In genomic region chr16:71899171-71899570, GRCh38 we compare ENCODE assay signal across 18 cellular contexts. TPM values are rescaled to one million over a fixed set of nuclear protein-coding genes. Genes with fewer than 3 reads are reported as not detected.
DNase-seq lines count a peak whose midpoint lies in the region; ATAC-seq, FAIRE-seq and TF ChIP-seq lines count a peak whose summit lies in the region.
"Had no signal": no experiment of that assay in that cellular context is flagged by ENCODE, and none has a peak within 500 bp of the region (broad histone marks: within the 10 kb centered on the region; RNA-seq: fewer than 3 reads in every experiment).

No MANE protein-coding gene starts in this region.

- no peaks in the 10 kb centered on the region for H3K27me3 ChIP-seq in DOHH2 (ENCODE audit: control insufficient read depth, low read length)
- H3K27me3 ChIP-seq in GM12878 (replicated peaks in 1 of 2; ENCODE audit: control insufficient read depth in 2 of 2, insufficient read depth in 2 of 2, low read length in 1 of 2) = no peaks in the 10 kb centered on the region
- H3K27me3 ChIP-seq in trophoblast cell (ENCODE audit: insufficient read depth, low read length) = no peaks in the 10 kb centered on the region
- H3K27me3 ChIP-seq: colonic mucosa had no signal

- no peak overlapping the region for H3K4me3 Mint-ChIP-seq in activated CD8-positive, alpha-beta T cell treated with anti-CD3 and anti-CD28 coated beads for 36 hours
- H3K4me3 Mint-ChIP-seq in activated CD8-positive, alpha-beta T cell treated with anti-CD3 and anti-CD28 coated beads, Interleukin-2, amount 10 ng/mL, durations not matched to agents 7 days and 5 days = no peak overlapping the region
- no peak overlapping the region for H3K4me3 Mint-ChIP-seq in mesothelial cell of epicardium

- H3K14ac ChIP-seq in trophoblast cell (ENCODE audit: low read length) = no peak overlapping the region

- H3K4ac ChIP-seq in trophoblast cell (ENCODE audit: low read depth, low read length) = peak overlapping the region; percentile 98

- TF ChIP-seq EP300 in GM12878 (IDR thresholded peaks at IDR 0.05; ENCODE audit: borderline replicate concordance in 1 of 2, control insufficient read depth in 1 of 2, low read depth in 2 of 2, low read length in 2 of 2) = no peak

- H3F3A ChIP-seq in DOHH2 (ENCODE audit: control insufficient read depth, insufficient read depth) = peaks cover 4% of the 10 kb centered on the region

- H2BK5ac ChIP-seq in trophoblast cell (ENCODE audit: low read depth, low read length, poor library complexity) = no peak overlapping the region

- H2BK12ac ChIP-seq in trophoblast cell (ENCODE audit: low read length) = no peak overlapping the region

- H4K20me1 ChIP-seq in DOHH2 (ENCODE audit: control insufficient read depth, insufficient read depth, low read depth, low read length) = peaks cover 29% of the 10 kb centered on the region
- peaks cover 4% of the 10 kb centered on the region; the same call in 1 of the 2 replicates for H4K20me1 ChIP-seq in GM12878 (ENCODE audit: control insufficient read depth, insufficient read depth)

- no peak overlapping the region for H2AK5ac ChIP-seq in trophoblast cell (ENCODE audit: low read length)

- no peak overlapping the region for H4K12ac ChIP-seq in trophoblast cell (ENCODE audit: low read depth, low read length)

- H3K4me1 ChIP-seq in DOHH2 (ENCODE audit: control insufficient read depth, low read length) = peaks cover 61% of the 10 kb centered on the region
- peaks cover 4% of the 10 kb centered on the region; the same call in 1 of the 2 replicates for H3K4me1 ChIP-seq in GM12878 (ENCODE audit: control insufficient read depth, insufficient read depth, low read length)
- peaks cover 0 to 2% of the 10 kb centered on the region in 2 experiments for H3K4me1 ChIP-seq in trophoblast cell (ENCODE audit: control insufficient read depth in 1 of 2, insufficient read depth in 2 of 2, low read length in 2 of 2)

- no peaks in the 10 kb centered on the region for H3K9me3 ChIP-seq in DOHH2 (ENCODE audit: control insufficient read depth, insufficient read depth, low read length)
- peaks cover 1% of the 10 kb centered on the region; the same call in 2 of the 3 replicates for H3K9me3 ChIP-seq in GM12878 (replicated peaks; ENCODE audit: control insufficient read depth, insufficient read depth, low read length)
- H3K9me3 ChIP-seq in trophoblast cell (ENCODE audit: insufficient read depth, low read depth, low read length) = no peaks in the 10 kb centered on the region
- H3K9me3 ChIP-seq: colonic mucosa, prostate gland had no signal

- no peak for DNase-seq in activated CD8-positive, alpha-beta T cell treated with anti-CD3 and anti-CD28 coated beads for 36 hours
- no peak for DNase-seq in activated CD8-positive, alpha-beta T cell treated with anti-CD3 and anti-CD28 coated beads, Interleukin-2, amount 10 ng/mL, durations not matched to agents 7 days and 5 days
- no peak for DNase-seq in GM12878 (ENCODE audit: low read depth, low spot score)
- no peak for DNase-seq in trophoblast cell
- no peak for DNase-seq in mesothelial cell of epicardium (ENCODE audit: low spot score in 2 of 2, unreplicated experiment in 2 of 2)
- no peak for DNase-seq in SK-N-DZ (ENCODE audit: low spot score)
- DNase-seq: 8988T; activated CD4-positive, alpha-beta T cell treated with anti-CD3 and anti-CD28 coated beads for 36 hours; Calu3; colonic mucosa; GM23248; NCI-H1048; NCI-H187 treated with DMSO at 0.1 percent for 48 hours; NCI-H748 treated with DMSO at 0.1 percent for 48 hours had no signal

- in situ Hi-C loops in GM12878 (cut with MboI) = loop anchor here (5.0 kb wide), 1 partner anchor 92 kb away; the partner anchor contains the start of gene AP1G1

- peaks cover 96% of the 10 kb centered on the region for H3K79me2 ChIP-seq in DOHH2 (ENCODE audit: control insufficient read depth, low read length)
- peaks cover 88% of the 10 kb centered on the region for H3K79me2 ChIP-seq in GM12878 (ENCODE audit: control insufficient read depth, insufficient read depth, low read length)
- H3K79me2 ChIP-seq in trophoblast cell (ENCODE audit: control insufficient read depth, insufficient read depth, low read length, poor library complexity) = peaks cover 43% of the 10 kb centered on the region

- TF ChIP-seq RAD21 in GM12878 (IDR thresholded peaks at IDR 0.05; ENCODE audit: insufficient read depth, low read depth, low read length) = no peak

- RAD21 ChIA-PET in GM12878 (lab: Charles Lee; ENCODE audit: unreplicated experiment) = interaction anchor here (0.7 kb wide), 1 partner anchor 111 kb away, joined by 3 read pairs; no protein-coding TSS in a partner anchor

- peaks cover 30% of the 10 kb centered on the region for H3K36me3 Mint-ChIP-seq in activated CD8-positive, alpha-beta T cell treated with anti-CD3 and anti-CD28 coated beads for 36 hours (ENCODE audit: low read depth)
- peaks cover 23% of the 10 kb centered on the region for H3K36me3 Mint-ChIP-seq in activated CD8-positive, alpha-beta T cell treated with anti-CD3 and anti-CD28 coated beads, Interleukin-2, amount 10 ng/mL, durations not matched to agents 7 days and 5 days (ENCODE audit: low read depth)
- H3K36me3 Mint-ChIP-seq in mesothelial cell of epicardium = peaks cover 14% of the 10 kb centered on the region

- no peak overlapping the region for H2BK120ac ChIP-seq in trophoblast cell (ENCODE audit: insufficient read depth, low read length, poor library complexity)

- no peak overlapping the region for H3K23ac ChIP-seq in trophoblast cell (ENCODE audit: low read length)

- intact Hi-C loops in activated CD8-positive, alpha-beta T cell treated with anti-CD3 and anti-CD28 coated beads for 36 hours (cut with micrococcal nuclease) = loop anchor here (5.0 kb wide), 1 partner anchor 92 kb away; the partner anchor contains the start of gene AP1G1
- intact Hi-C loops in GM12878 (cut with micrococcal nuclease; ENCODE audit: unreplicated experiment) = loop anchor here (10.0 kb wide), 1 partner anchor 196 kb away; the partner anchor contains the start of genes DHX38 and TXNL4B

- no peaks in the 10 kb centered on the region for H3K27me3 Mint-ChIP-seq in activated CD8-positive, alpha-beta T cell treated with anti-CD3 and anti-CD28 coated beads for 36 hours
- no peaks in the 10 kb centered on the region for H3K27me3 Mint-ChIP-seq in activated CD8-positive, alpha-beta T cell treated with anti-CD3 and anti-CD28 coated beads, Interleukin-2, amount 10 ng/mL, durations not matched to agents 7 days and 5 days (ENCODE audit: low read depth)
- no peaks in the 10 kb centered on the region for H3K27me3 Mint-ChIP-seq in mesothelial cell of epicardium (ENCODE audit: low read depth)
- H3K27me3 Mint-ChIP-seq: activated CD4-positive, alpha-beta T cell treated with anti-CD3 and anti-CD28 coated beads for 36 hours had no signal

- H3K4me3 ChIP-seq in DOHH2 (ENCODE audit: low read length) (peak overlapping the region; percentile 4; the same call in 1 of the 2 replicates), GM12878 (peak overlapping the region; percentile 39; the same call in 1 of the 2 replicates), trophoblast cell (ENCODE audit: low read depth, low read length) (no peak overlapping the region)
- H3K4me3 ChIP-seq: colonic mucosa, GM23248, prostate gland had no signal

- H3K9ac ChIP-seq in GM12878 (ENCODE audit: control insufficient read depth, insufficient read depth, low read length) (no peak overlapping the region), trophoblast cell (ENCODE audit: low read length) (no peak overlapping the region)
- H3K9ac ChIP-seq: GM23248 had no signal

- H4K8ac ChIP-seq in trophoblast cell (ENCODE audit: low read depth, low read length) = no peak overlapping the region

- peak overlapping the region; percentile 20 for H3K27ac Mint-ChIP-seq in activated CD8-positive, alpha-beta T cell treated with anti-CD3 and anti-CD28 coated beads for 36 hours
- no peak overlapping the region for H3K27ac Mint-ChIP-seq in activated CD8-positive, alpha-beta T cell treated with anti-CD3 and anti-CD28 coated beads, Interleukin-2, amount 10 ng/mL, durations not matched to agents 7 days and 5 days
- no peak overlapping the region for H3K27ac Mint-ChIP-seq in mesothelial cell of epicardium
- H3K27ac Mint-ChIP-seq: activated CD4-positive, alpha-beta T cell treated with anti-CD3 and anti-CD28 coated beads for 36 hours; activated T-helper 2 cell treated with anti-CD3 and anti-CD28 coated beads, Interferon-gamma antibody, Interleukin-2, Interleukin-4, amounts not matched to agents 10 μg/mL and 5 μg/mL and 100 μg/mL, durations not matched to agents 14 hours and 24 hours and 36 hours had no signal

- whole genome bisulfite sequencing in GM12878 (ENCODE audit: insufficient coverage, insufficient replicate concordance, low lambda C conversion rate, missing lambda C conversion rate) = 96% methylated on average over 4 of the region's 4 CpGs
- no CpG with 5 or more reads among the region's 4 CpGs for WGBS in trophoblast cell (ENCODE audit: extremely low coverage, insufficient coverage, insufficient read length)

- no peak for TF ChIP-seq CTCF in activated CD8-positive, alpha-beta T cell treated with anti-CD3 and anti-CD28 coated beads for 36 hours (IDR thresholded peaks at IDR 0.05)
- TF ChIP-seq CTCF in DOHH2 (IDR thresholded peaks at IDR 0.05; ENCODE audit: low read depth, low read length, poor library complexity, severe bottlenecking) (no peak), GM12878 (IDR thresholded peaks at IDR 0.05 in 2 of 3, conservative IDR thresholded peaks at IDR 0.05 in 1 of 3; ENCODE audit: control insufficient read depth in 2 of 3, extremely low read depth in 1 of 3, insufficient read depth in 1 of 3, low read depth in 3 of 3, low read length in 3 of 3) (no peak), mesothelial cell of epicardium (IDR thresholded peaks at IDR 0.05; ENCODE audit: unreplicated experiment) (no peak)

- H2AFZ ChIP-seq in GM12878 (ENCODE audit: control insufficient read depth, low read depth, low read length) = no peak overlapping the region
- H2AFZ ChIP-seq in trophoblast cell (ENCODE audit: insufficient read depth, low read length, poor library complexity) = no peak overlapping the region
- H2AFZ ChIP-seq: GM23248 had no signal

- SMC1A ChIA-PET in GM12878 (lab: Charles Lee; ENCODE audit: uncharacterized antibody, unreplicated experiment) = interaction anchor here (0.7 kb wide), 1 partner anchor 565 kb away, joined by 3 read pairs; no protein-coding TSS in a partner anchor

- peaks cover 46% of the 10 kb centered on the region for H3K36me3 ChIP-seq in DOHH2 (ENCODE audit: control insufficient read depth, low read length)
- peaks cover 0 to 4% of the 10 kb centered on the region in 2 experiments; a peak in 2 of 4 replicates for H3K36me3 ChIP-seq in GM12878 (ENCODE audit: control insufficient read depth in 2 of 2, insufficient read depth in 2 of 2, low read length in 1 of 2)
- peaks cover 0 to 7% of the 10 kb centered on the region in 2 experiments for H3K36me3 ChIP-seq in trophoblast cell (ENCODE audit: control insufficient read depth in 1 of 2, insufficient read depth in 2 of 2, low read length in 2 of 2)
- H3K36me3 ChIP-seq: colonic mucosa, prostate gland had no signal

- no peaks in the 10 kb centered on the region for H3K9me3 Mint-ChIP-seq in activated CD8-positive, alpha-beta T cell treated with anti-CD3 and anti-CD28 coated beads for 36 hours
- no peaks in the 10 kb centered on the region for H3K9me3 Mint-ChIP-seq in activated CD8-positive, alpha-beta T cell treated with anti-CD3 and anti-CD28 coated beads, Interleukin-2, amount 10 ng/mL, durations not matched to agents 7 days and 5 days (ENCODE audit: insufficient read depth)
- peaks cover 3% of the 10 kb centered on the region for H3K9me3 Mint-ChIP-seq in mesothelial cell of epicardium
- H3K9me3 Mint-ChIP-seq: activated T-helper 2 cell treated with anti-CD3 and anti-CD28 coated beads, Interferon-gamma antibody, Interleukin-2, Interleukin-4, amounts not matched to agents 10 μg/mL and 5 μg/mL and 100 μg/mL, durations not matched to agents 14 hours and 24 hours and 36 hours had no signal

- CTCF ChIA-PET in activated CD8-positive, alpha-beta T cell treated with anti-CD3 and anti-CD28 coated beads for 36 hours (lab: Charles Lee) = interaction anchor here (0.6 to 8.1 kb wide), 3 partner anchors 16 to 63 kb away, joined by 3 to 52 read pairs (median 5); partner anchors contain the start of gene ZNF821
- CTCF ChIA-PET in activated CD8-positive, alpha-beta T cell treated with anti-CD3 and anti-CD28 coated beads, Interleukin-2, amount 10 ng/mL, durations not matched to agents 7 days and 5 days (lab: Charles Lee) = interaction anchor here (3.1 to 3.3 kb wide), 2 partner anchors 16 to 62 kb away, joined by 16 to 18 read pairs; partner anchors contain the start of gene ZNF821
- CTCF ChIA-PET in GM12878 (lab: Yijun Ruan, JAX) = interaction anchor here (0.6 to 5.7 kb wide), 4 partner anchors 15 to 117 kb away, joined by 3 to 31 read pairs (median 4); partner anchors contain the start of gene ZNF821

- no peak for FAIRE-seq in GM12878 (lab: Jason Lieb, UNC)

- peaks cover 16% of the 10 kb centered on the region for H3K79me1 ChIP-seq in trophoblast cell (ENCODE audit: low read length)

- no peak overlapping the region for H3K18ac ChIP-seq in trophoblast cell (ENCODE audit: low read length)

- POLR2A ChIA-PET in activated CD8-positive, alpha-beta T cell treated with anti-CD3 and anti-CD28 coated beads for 36 hours (lab: Charles Lee) = interaction anchor here (1.8 kb wide), 1 partner anchor 91 kb away, joined by 7 read pairs; the partner anchor contains the start of gene AP1G1
- POLR2A ChIA-PET in activated CD8-positive, alpha-beta T cell treated with anti-CD3 and anti-CD28 coated beads, Interleukin-2, amount 10 ng/mL, durations not matched to agents 7 days and 5 days (lab: Charles Lee) = interaction anchor here (0.6 kb wide), 1 partner anchor 58 kb away, joined by 3 read pairs; no protein-coding TSS in a partner anchor
- POLR2A ChIA-PET in GM12878 (lab: Charles Lee) = interaction anchor here (0.7 to 2.1 kb wide), 9 partner anchors 9 to 438 kb away, joined by 3 to 6 read pairs (median 3); no protein-coding TSS in a partner anchor

- H4K91ac ChIP-seq in trophoblast cell (ENCODE audit: low read depth, low read length) = no peak overlapping the region

- peak overlapping the region; percentile 33 for H3K4me2 ChIP-seq in DOHH2 (ENCODE audit: low read length)
- H3K4me2 ChIP-seq in GM12878 (ENCODE audit: control insufficient read depth, insufficient read depth) = peak overlapping the region; percentile 56
- H3K4me2 ChIP-seq in trophoblast cell (ENCODE audit: low read length) = no peak overlapping the region

- H3K27ac ChIP-seq in DOHH2 (ENCODE audit: low read depth, low read length) = no peak overlapping the region
- no peak overlapping the region for H3K27ac ChIP-seq in GM12878 (ENCODE audit: control insufficient read depth, insufficient read depth)
- H3K27ac ChIP-seq in trophoblast cell (ENCODE audit: low read depth, low read length) = no peak overlapping the region
- H3K27ac ChIP-seq: colonic mucosa, GM23248, prostate gland had no signal

- TF ChIP-seq POLR2A in GM12878 (IDR thresholded peaks at IDR 0.05; ENCODE audit: low read depth, low read length) = no peak

- no peaks in the 10 kb centered on the region for H3K9me2 ChIP-seq in DOHH2 (replicated peaks; ENCODE audit: control insufficient read depth, low read length)

- H3K4me1 Mint-ChIP-seq in activated CD8-positive, alpha-beta T cell treated with anti-CD3 and anti-CD28 coated beads for 36 hours (ENCODE audit: low read depth) = peaks cover 38% of the 10 kb centered on the region
- H3K4me1 Mint-ChIP-seq in activated CD8-positive, alpha-beta T cell treated with anti-CD3 and anti-CD28 coated beads, Interleukin-2, amount 10 ng/mL, durations not matched to agents 7 days and 5 days (ENCODE audit: low read depth) = peaks cover 32% of the 10 kb centered on the region
- H3K4me1 Mint-ChIP-seq in mesothelial cell of epicardium = peaks cover 12% of the 10 kb centered on the region

- no TSS peak for BruUV-seq in GM12878 (replicated peaks; lab: Mats Ljungman, UMichigan)

- no peak for ATAC-seq in activated CD8-positive, alpha-beta T cell treated with anti-CD3 and anti-CD28 coated beads for 36 hours
- ATAC-seq in activated CD8-positive, alpha-beta T cell treated with anti-CD3 and anti-CD28 coated beads, Interleukin-2, amount 10 ng/mL, durations not matched to agents 7 days and 5 days = no peak
- ATAC-seq in GM12878 (no peak), HG03565 (IDR thresholded peaks at IDR 0.05; ENCODE audit: unreplicated experiment) (no peak)
- ATAC-seq: activated CD4-positive, alpha-beta T cell treated with anti-CD3 and anti-CD28 coated beads for 36 hours had no signal

RNA-seq across cellular contexts. Expression of gene IST1, which starts 3.8 kb away (rescaled TPM):
- 100 to 1,000 TPM; 157 to 175 TPM for total RNA-seq in activated CD8-positive, alpha-beta T cell treated with anti-CD3 and anti-CD28 coated beads for 36 hours
- total RNA-seq in activated CD8-positive, alpha-beta T cell treated with anti-CD3 and anti-CD28 coated beads, Interleukin-2, amount 10 ng/mL, durations not matched to agents 7 days and 5 days = 100 to 1,000 TPM; 155 to 174 TPM
- total RNA-seq in GM12878 (2013; cell fraction: nucleolus; rRNA removed) = 347 and 367 TPM in 2 replicates
- 133 and 160 TPM in 2 replicates for total RNA-seq in GM12878 (2014; rRNA removed)
- total RNA-seq in GM12878 (2014; rRNA removed; fragmentation: Illumina TruSeq; extraction: Trizol) = 148 and 150 TPM in 2 replicates
- total RNA-seq in GM12878 (2021) = 134 and 140 TPM in 2 replicates
- polyA plus RNA-seq in GM12878 (2011; ENCODE audit: low read depth) = 130 TPM
- 277 and 293 TPM in 2 replicates for polyA plus RNA-seq in GM12878 (2011; rRNA removed)
- polyA plus RNA-seq in GM12878 (2011; cell fraction: cytosol; rRNA removed) = 195 and 230 TPM in 2 replicates
- 237 and 271 TPM in 2 replicates for polyA plus RNA-seq in GM12878 (2011; cell fraction: nucleus; rRNA removed)
- 158 and 177 TPM in 2 replicates for polyA plus RNA-seq in GM12878 (2012)
- 189 and 196 TPM in 2 replicates for polyA plus RNA-seq in GM12878 (2014; fragmentation: Illumina TruSeq; extraction: Trizol)
- polyA plus RNA-seq in GM12878 (2014; fragmentation: Nextera tagmentation; extraction: Ambion mirVana) = 100 to 1,000 TPM in 1 of 2 experiments, 10 to 100 TPM in 1; 97.3 to 136 TPM
- polyA plus RNA-seq in GM12878 (2014; rRNA removed) = 120 and 155 TPM in 2 replicates
- polyA plus RNA-seq in GM12878 (2016; fragmentation: Nextera tagmentation; extraction: Ambion mirVana) = 100 to 1,000 TPM; 113 to 125 TPM
- 190 and 206 TPM in 2 replicates for polyA minus RNA-seq in GM12878 (2011; rRNA and poly(A)+ RNA removed)
- 44.1 and 49.4 TPM in 2 replicates for polyA minus RNA-seq in GM12878 (2011; cell fraction: cytosol; rRNA and poly(A)+ RNA removed)
- 53.4 and 67.3 TPM in 2 replicates for polyA minus RNA-seq in GM12878 (2011; cell fraction: nucleus; rRNA and poly(A)+ RNA removed)
- polyA plus RNA-seq in trophoblast cell (2013) = 130 and 131 TPM in 2 replicates
- total RNA-seq in mesothelial cell of epicardium = 307 to 309 TPM (median 309 TPM) in 3 replicates
- polyA plus RNA-seq in SK-N-DZ (2014; cell fraction: cytosol; rRNA removed) = 403 and 436 TPM in 2 replicates
- 316 and 411 TPM in 2 replicates for polyA plus RNA-seq in SK-N-DZ (2014; cell fraction: nucleus; rRNA removed)

RNA-seq across cellular contexts. Expression of gene ZNF821, which starts 15.2 kb away (rescaled TPM):
- 1 to 10 TPM; 5.6 to 6.2 TPM for total RNA-seq in activated CD8-positive, alpha-beta T cell treated with anti-CD3 and anti-CD28 coated beads for 36 hours
- total RNA-seq in activated CD8-positive, alpha-beta T cell treated with anti-CD3 and anti-CD28 coated beads, Interleukin-2, amount 10 ng/mL, durations not matched to agents 7 days and 5 days = 1 to 10 TPM; 3.7 to 4.1 TPM
- 10.0 and 10.3 TPM in 2 replicates for total RNA-seq in GM12878 (2013; cell fraction: nucleolus; rRNA removed)
- total RNA-seq in GM12878 (2014; rRNA removed) = 4.5 and 6.9 TPM in 2 replicates
- 3.9 and 6.0 TPM in 2 replicates for total RNA-seq in GM12878 (2014; rRNA removed; fragmentation: Illumina TruSeq; extraction: Trizol)
- 7.2 and 7.9 TPM in 2 replicates for total RNA-seq in GM12878 (2021)
- 6.8 TPM for polyA plus RNA-seq in GM12878 (2011; ENCODE audit: low read depth)
- polyA plus RNA-seq in GM12878 (2011; rRNA removed) = 6.5 and 7.5 TPM in 2 replicates
- polyA plus RNA-seq in GM12878 (2011; cell fraction: cytosol; rRNA removed) = 7.2 and 7.5 TPM in 2 replicates
- polyA plus RNA-seq in GM12878 (2011; cell fraction: nucleus; rRNA removed) = 10.5 and 11.7 TPM in 2 replicates
- polyA plus RNA-seq in GM12878 (2012) = 9.6 and 12.2 TPM in 2 replicates
- polyA plus RNA-seq in GM12878 (2014; fragmentation: Illumina TruSeq; extraction: Trizol) = 3.8 and 5.4 TPM in 2 replicates
- 1 to 10 TPM in 1 of 2 experiments, under 1 TPM in 1; 0.82 to 2.0 TPM for polyA plus RNA-seq in GM12878 (2014; fragmentation: Nextera tagmentation; extraction: Ambion mirVana)
- 5.6 and 8.9 TPM in 2 replicates for polyA plus RNA-seq in GM12878 (2014; rRNA removed)
- 1 to 10 TPM; 6.6 to 9.9 TPM for polyA plus RNA-seq in GM12878 (2016; fragmentation: Nextera tagmentation; extraction: Ambion mirVana)
- 4.8 and 8.2 TPM in 2 replicates for polyA minus RNA-seq in GM12878 (2011; rRNA and poly(A)+ RNA removed)
- polyA minus RNA-seq in GM12878 (2011; cell fraction: cytosol; rRNA and poly(A)+ RNA removed) = 2.1 and 6.2 TPM in 2 replicates
- 5.6 and 8.8 TPM in 2 replicates for polyA minus RNA-seq in GM12878 (2011; cell fraction: nucleus; rRNA and poly(A)+ RNA removed)
- 5.6 and 5.8 TPM in 2 replicates for polyA plus RNA-seq in trophoblast cell (2013)
- 25.2 to 28.8 TPM (median 27.1 TPM) in 3 replicates for total RNA-seq in mesothelial cell of epicardium
- 46.7 and 88.4 TPM in 2 replicates for polyA plus RNA-seq in SK-N-DZ (2014; cell fraction: cytosol; rRNA removed)
- polyA plus RNA-seq in SK-N-DZ (2014; cell fraction: nucleus; rRNA removed) = 37.9 and 43.1 TPM in 2 replicates

RNA-seq across cellular contexts. Expression of gene ATXN1L, which starts 53.4 kb away (rescaled TPM):
- 10 to 100 TPM; 13.6 to 14.9 TPM for total RNA-seq in activated CD8-positive, alpha-beta T cell treated with anti-CD3 and anti-CD28 coated beads for 36 hours
- 10 to 100 TPM; 20.3 to 22.6 TPM for total RNA-seq in activated CD8-positive, alpha-beta T cell treated with anti-CD3 and anti-CD28 coated beads, Interleukin-2, amount 10 ng/mL, durations not matched to agents 7 days and 5 days
- total RNA-seq in GM12878 (2013; cell fraction: nucleolus; rRNA removed) = 29.0 and 33.2 TPM in 2 replicates
- total RNA-seq in GM12878 (2014; rRNA removed) (7.4 and 8.6 TPM in 2 replicates), GM12878 (2014; rRNA removed; fragmentation: Illumina TruSeq; extraction: Trizol) (11.4 and 11.9 TPM in 2 replicates), GM12878 (2021) (13.9 and 14.6 TPM in 2 replicates), mesothelial cell of epicardium (31.6 to 32.5 TPM (median 31.9 TPM) in 3 replicates)
- polyA plus RNA-seq in GM12878 (2011; ENCODE audit: low read depth) = 10.6 TPM
- polyA plus RNA-seq in GM12878 (2011; rRNA removed) (13.7 and 13.9 TPM in 2 replicates), GM12878 (2014; fragmentation: Illumina TruSeq; extraction: Trizol) (12.2 and 15.7 TPM in 2 replicates), GM12878 (2014; fragmentation: Nextera tagmentation; extraction: Ambion mirVana) (1 to 10 TPM; 1.8 to 2.0 TPM), GM12878 (2014; rRNA removed) (9.8 and 9.9 TPM in 2 replicates), GM12878 (2016; fragmentation: Nextera tagmentation; extraction: Ambion mirVana) (1 to 10 TPM; 6.4 to 6.6 TPM)
- 10.2 and 12.5 TPM in 2 replicates for polyA plus RNA-seq in GM12878 (2011; cell fraction: cytosol; rRNA removed)
- 27.6 and 33.0 TPM in 2 replicates for polyA plus RNA-seq in GM12878 (2011; cell fraction: nucleus; rRNA removed)
- polyA plus RNA-seq in GM12878 (2012) = 14.0 and 17.4 TPM in 2 replicates
- polyA minus RNA-seq in GM12878 (2011; rRNA and poly(A)+ RNA removed) = 15.1 and 19.2 TPM in 2 replicates
- polyA minus RNA-seq in GM12878 (2011; cell fraction: cytosol; rRNA and poly(A)+ RNA removed) = 3.3 and 3.7 TPM in 2 replicates
- polyA minus RNA-seq in GM12878 (2011; cell fraction: nucleus; rRNA and poly(A)+ RNA removed) = 11.6 and 23.0 TPM in 2 replicates
- 12.1 and 12.2 TPM in 2 replicates for polyA plus RNA-seq in trophoblast cell (2013)
- polyA plus RNA-seq in SK-N-DZ (2014; cell fraction: cytosol; rRNA removed) = 10.3 and 10.6 TPM in 2 replicates
- 8.5 and 13.5 TPM in 2 replicates for polyA plus RNA-seq in SK-N-DZ (2014; cell fraction: nucleus; rRNA removed)
